Comparison of ENCODE assay signal across 12 cellular contexts in the genomic region with DNA sequence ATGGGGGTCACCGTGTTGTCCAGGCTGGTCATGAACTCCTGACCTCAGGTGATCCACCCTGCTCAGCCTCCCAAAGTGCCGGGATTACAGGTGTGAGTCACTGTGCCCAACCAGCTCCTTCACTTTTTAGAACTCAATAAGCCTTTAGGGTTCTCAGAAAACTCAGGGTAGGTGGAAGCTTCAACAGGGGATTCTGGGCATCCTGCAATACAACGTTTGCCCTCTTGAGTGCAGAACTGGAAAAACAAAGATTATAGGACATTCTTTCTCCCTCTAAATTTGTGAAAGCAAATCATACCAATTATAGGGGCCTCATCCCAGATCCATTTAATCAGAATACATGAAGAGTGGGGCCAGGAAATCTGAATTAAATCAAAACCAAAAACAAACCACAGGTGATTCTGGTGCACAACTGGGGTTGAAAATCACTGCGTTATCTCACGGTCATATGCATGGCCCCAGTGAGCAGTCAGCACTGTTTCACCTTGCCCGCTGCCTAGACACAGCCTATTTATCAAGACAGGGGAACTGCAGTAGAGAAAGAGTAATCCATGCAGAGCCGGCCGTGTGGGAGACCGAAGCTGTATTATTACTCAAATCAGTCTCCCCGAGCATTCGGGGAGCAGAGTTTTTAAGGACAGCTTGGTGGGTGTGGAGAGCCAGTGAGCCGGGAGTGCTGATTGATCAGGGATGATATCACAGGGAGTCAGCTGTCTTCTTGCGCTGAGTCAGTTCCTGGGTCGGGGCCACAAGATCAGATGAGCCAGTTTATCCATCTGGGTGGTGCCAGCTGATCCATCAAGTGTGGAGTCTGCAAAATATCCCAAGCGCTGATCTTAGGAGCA. TPM values are rescaled to one million over a fixed set of nuclear protein-coding genes. Genes with fewer than 3 reads are reported as not detected.
A peak's percentile ranks its signal among the peaks of the same experiment; 100 is the strongest.
DNase-seq lines count a peak whose midpoint lies in the region; ATAC-seq, FAIRE-seq and TF ChIP-seq lines count a peak whose summit lies in the region.
"Had no signal": no experiment of that assay in that cellular context is flagged by ENCODE, and none has a peak within 500 bp of the region (broad histone marks: within the 10 kb centered on the region; RNA-seq: fewer than 3 reads in every experiment).

No MANE protein-coding gene starts in this region.

- no peaks in the 10 kb centered on the region for H3K36me3 ChIP-seq in parathyroid adenoma (ENCODE audit: control insufficient read depth, insufficient read depth, low read length)
- H3K36me3 ChIP-seq: sigmoid colon had no signal

- H3K9me3 ChIP-seq in parathyroid adenoma (ENCODE audit: control insufficient read depth, low read length), result no peaks in the 10 kb centered on the region
- H3K9me3 ChIP-seq: sigmoid colon had no signal

- peak overlapping the region; percentile 90 for H2AFZ ChIP-seq in parathyroid adenoma

- H3K27ac ChIP-seq in parathyroid adenoma, result peak overlapping the region; percentile 73

- peaks cover 20% of the 10 kb centered on the region for H3K4me1 ChIP-seq in parathyroid adenoma
- H3K4me1 ChIP-seq: sigmoid colon had no signal

- peak; percentile 89 for FAIRE-seq in RCC 7860 (lab: Jason Lieb, UNC)
- FAIRE-seq: GM19239 had no signal

- H3K4me3 ChIP-seq in parathyroid adenoma (ENCODE audit: low read depth, low read length), result no peak overlapping the region
- H3K4me3 ChIP-seq: sigmoid colon had no signal

- no peak overlapping the region for H3K4me2 ChIP-seq in parathyroid adenoma (ENCODE audit: low read length)

- H3K9ac ChIP-seq in parathyroid adenoma, result no peak overlapping the region

- H3K79me2 ChIP-seq in parathyroid adenoma, result no peaks in the 10 kb centered on the region

- no peaks in the 10 kb centered on the region for H3K27me3 ChIP-seq in parathyroid adenoma (ENCODE audit: control insufficient read depth, insufficient read depth, low read length)

- peak; percentile 58 for DNase-seq in EH (ENCODE audit: low read depth)
- peak; percentile 84 for DNase-seq in RCC 7860 (ENCODE audit: low spot score)
- no peak for DNase-seq in DMS153 (lab: John Stamatoyannopoulos, UW)
- no peak for DNase-seq in H4 (ENCODE audit: low spot score)
- no peak for DNase-seq in DMS79 treated with DMSO at 0.1 percent for 48 hours (lab: John Stamatoyannopoulos, UW)
- DNase-seq: dermis blood vessel endothelial cell, left colon had no signal

- ATAC-seq in esophagus mucosa (peak; percentile 60), HG02981 (IDR thresholded peaks at IDR 0.05; ENCODE audit: unreplicated experiment) (no peak)

- TF ChIP-seq CTCF in parathyroid adenoma (IDR thresholded peaks at IDR 0.05), result peak; percentile 21

RNA-seq across cellular contexts. Expression of a gene that starts 58.4 kb away (rescaled TPM):
- total RNA-seq in esophagus mucosa, result 7.9 TPM
- total RNA-seq in H4 (2014; rRNA removed; shearing (Covaris generic)), result 6.6 and 8.4 TPM in 2 replicates

Comparison
In these comparisons a context has a peak if more than half of its experiments do, and no peak if none do; other contexts are left out.
1. DNase-seq: peak in EH (single experiment) and RCC 7860 (single experiment); none in DMS153 (single experiment), H4 (single experiment) and DMS79 treated with DMSO at 0.1 percent for 48 hours (single experiment).